In genomic region chr13:29081036-29081435, GRCh38 we compare ENCODE assay signal across 1 cellular context.
TF ChIP-seq lines count a peak whose summit lies in the region.

No MANE protein-coding gene starts in this region.

TF ChIP-seq in liver, 16 proteins besides CTCF, POLR2A, EP300 and RAD21 (continued from another document):
- TF ChIP-seq, protein P1, sequence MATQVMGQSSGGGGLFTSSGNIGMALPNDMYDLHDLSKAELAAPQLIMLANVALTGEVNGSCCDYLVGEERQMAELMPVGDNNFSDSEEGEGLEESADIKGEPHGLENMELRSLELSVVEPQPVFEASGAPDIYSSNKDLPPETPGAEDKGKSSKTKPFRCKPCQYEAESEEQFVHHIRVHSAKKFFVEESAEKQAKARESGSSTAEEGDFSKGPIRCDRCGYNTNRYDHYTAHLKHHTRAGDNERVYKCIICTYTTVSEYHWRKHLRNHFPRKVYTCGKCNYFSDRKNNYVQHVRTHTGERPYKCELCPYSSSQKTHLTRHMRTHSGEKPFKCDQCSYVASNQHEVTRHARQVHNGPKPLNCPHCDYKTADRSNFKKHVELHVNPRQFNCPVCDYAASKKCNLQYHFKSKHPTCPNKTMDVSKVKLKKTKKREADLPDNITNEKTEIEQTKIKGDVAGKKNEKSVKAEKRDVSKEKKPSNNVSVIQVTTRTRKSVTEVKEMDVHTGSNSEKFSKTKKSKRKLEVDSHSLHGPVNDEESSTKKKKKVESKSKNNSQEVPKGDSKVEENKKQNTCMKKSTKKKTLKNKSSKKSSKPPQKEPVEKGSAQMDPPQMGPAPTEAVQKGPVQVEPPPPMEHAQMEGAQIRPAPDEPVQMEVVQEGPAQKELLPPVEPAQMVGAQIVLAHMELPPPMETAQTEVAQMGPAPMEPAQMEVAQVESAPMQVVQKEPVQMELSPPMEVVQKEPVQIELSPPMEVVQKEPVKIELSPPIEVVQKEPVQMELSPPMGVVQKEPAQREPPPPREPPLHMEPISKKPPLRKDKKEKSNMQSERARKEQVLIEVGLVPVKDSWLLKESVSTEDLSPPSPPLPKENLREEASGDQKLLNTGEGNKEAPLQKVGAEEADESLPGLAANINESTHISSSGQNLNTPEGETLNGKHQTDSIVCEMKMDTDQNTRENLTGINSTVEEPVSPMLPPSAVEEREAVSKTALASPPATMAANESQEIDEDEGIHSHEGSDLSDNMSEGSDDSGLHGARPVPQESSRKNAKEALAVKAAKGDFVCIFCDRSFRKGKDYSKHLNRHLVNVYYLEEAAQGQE (IDR thresholded peaks at IDR 0.05), result no peak
- TF ChIP-seq, protein P2, sequence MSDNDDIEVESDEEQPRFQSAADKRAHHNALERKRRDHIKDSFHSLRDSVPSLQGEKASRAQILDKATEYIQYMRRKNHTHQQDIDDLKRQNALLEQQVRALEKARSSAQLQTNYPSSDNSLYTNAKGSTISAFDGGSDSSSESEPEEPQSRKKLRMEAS (IDR thresholded peaks at IDR 0.05), result no peak
- TF ChIP-seq SP1 (IDR thresholded peaks at IDR 0.05) (no peak), GABPA (IDR thresholded peaks at IDR 0.05 in 1 of 2, conservative IDR thresholded peaks at IDR 0.05 in 1 of 2) (no peak), TAF1 (conservative IDR thresholded peaks at IDR 0.05) (no peak), FOXA1 (IDR thresholded peaks at IDR 0.05) (no peak), HNF4G (IDR thresholded peaks at IDR 0.05) (no peak), FOXA2 (IDR thresholded peaks at IDR 0.05) (no peak)
- TF ChIP-seq, protein P3, sequence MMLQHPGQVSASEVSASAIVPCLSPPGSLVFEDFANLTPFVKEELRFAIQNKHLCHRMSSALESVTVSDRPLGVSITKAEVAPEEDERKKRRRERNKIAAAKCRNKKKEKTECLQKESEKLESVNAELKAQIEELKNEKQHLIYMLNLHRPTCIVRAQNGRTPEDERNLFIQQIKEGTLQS (IDR thresholded peaks at IDR 0.05), result no peak
- TF ChIP-seq, protein P4, sequence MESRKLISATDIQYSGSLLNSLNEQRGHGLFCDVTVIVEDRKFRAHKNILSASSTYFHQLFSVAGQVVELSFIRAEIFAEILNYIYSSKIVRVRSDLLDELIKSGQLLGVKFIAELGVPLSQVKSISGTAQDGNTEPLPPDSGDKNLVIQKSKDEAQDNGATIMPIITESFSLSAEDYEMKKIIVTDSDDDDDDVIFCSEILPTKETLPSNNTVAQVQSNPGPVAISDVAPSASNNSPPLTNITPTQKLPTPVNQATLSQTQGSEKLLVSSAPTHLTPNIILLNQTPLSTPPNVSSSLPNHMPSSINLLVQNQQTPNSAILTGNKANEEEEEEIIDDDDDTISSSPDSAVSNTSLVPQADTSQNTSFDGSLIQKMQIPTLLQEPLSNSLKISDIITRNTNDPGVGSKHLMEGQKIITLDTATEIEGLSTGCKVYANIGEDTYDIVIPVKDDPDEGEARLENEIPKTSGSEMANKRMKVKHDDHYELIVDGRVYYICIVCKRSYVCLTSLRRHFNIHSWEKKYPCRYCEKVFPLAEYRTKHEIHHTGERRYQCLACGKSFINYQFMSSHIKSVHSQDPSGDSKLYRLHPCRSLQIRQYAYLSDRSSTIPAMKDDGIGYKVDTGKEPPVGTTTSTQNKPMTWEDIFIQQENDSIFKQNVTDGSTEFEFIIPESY (IDR thresholded peaks at IDR 0.05), result no peak
